In the genomic region with DNA sequence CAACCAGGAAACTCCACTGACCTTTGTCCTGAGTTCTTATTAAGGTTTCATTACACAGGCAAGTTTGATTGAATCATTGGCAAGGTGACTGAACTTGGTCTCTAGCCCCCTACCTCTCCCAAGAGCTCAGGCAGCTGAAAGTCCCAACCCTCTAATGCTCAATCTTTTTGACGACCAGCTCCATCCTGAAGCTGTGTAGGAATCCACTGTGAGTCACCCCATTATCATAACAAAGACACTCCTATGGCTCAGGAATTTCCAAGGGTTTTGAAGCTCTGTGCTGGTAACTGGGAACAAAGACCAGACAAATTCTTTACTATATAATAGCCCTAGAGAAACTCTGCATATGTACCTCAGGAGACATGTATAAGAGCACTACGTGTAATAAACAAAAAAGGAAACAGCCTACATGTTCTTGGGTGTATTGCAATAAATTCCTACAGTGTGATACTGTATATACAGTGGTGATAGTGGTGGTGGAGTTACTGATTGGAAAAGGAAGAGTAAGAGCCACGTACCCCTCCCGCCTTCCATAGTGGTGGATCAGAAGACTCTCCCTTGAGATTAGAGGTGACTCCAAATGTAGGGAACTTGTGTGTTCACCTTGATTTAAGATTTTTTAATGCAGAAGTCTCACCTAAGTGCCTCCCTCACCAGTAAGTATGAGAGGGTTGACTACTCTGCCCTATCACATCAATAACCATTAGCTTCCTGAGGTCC, we compare ENCODE assay signal across 20 cellular contexts.
DNase-seq lines count a peak whose midpoint lies in the region; ATAC-seq and TF ChIP-seq lines count a peak whose summit lies in the region.
"Had no signal": no experiment of that assay in that cellular context is flagged by ENCODE, and none has a peak within 500 bp of the region (broad histone marks: within the 10 kb centered on the region; RNA-seq: fewer than 3 reads in every experiment).

No MANE protein-coding gene starts in this region.

- no peak overlapping the region for H3K4me3 Mint-ChIP-seq in activated naive CD4-positive, alpha-beta T cell treated with anti-CD3 and anti-CD28 coated beads for 36 hours
- H3K4me3 Mint-ChIP-seq: CD4-positive, CD25-positive, alpha-beta regulatory T cell had no signal

- H3K36me3 ChIP-seq in esophagus squamous epithelium = no peaks in the 10 kb centered on the region
- H3K36me3 ChIP-seq: upper lobe of left lung had no signal

- no peak for TF ChIP-seq CTCF in esophagus squamous epithelium (IDR thresholded peaks at IDR 0.05)

- intact Hi-C loops in esophagus squamous epithelium (cut with DNase I) = no loop called here
- intact Hi-C loops in left cardiac atrium (cut with DNase I) = no loop called here
- intact Hi-C loops in activated naive CD4-positive, alpha-beta T cell treated with anti-CD3 and anti-CD28 coated beads for 36 hours (cut with micrococcal nuclease) = no loop called here

- CTCF ChIA-PET in activated naive CD4-positive, alpha-beta T cell treated with anti-CD3 and anti-CD28 coated beads for 36 hours (lab: Charles Lee) = no interaction called here

- no peaks in the 10 kb centered on the region for H3K36me3 Mint-ChIP-seq in activated naive CD4-positive, alpha-beta T cell treated with anti-CD3 and anti-CD28 coated beads for 36 hours (ENCODE audit: low read depth)
- H3K36me3 Mint-ChIP-seq: CD4-positive, CD25-positive, alpha-beta regulatory T cell had no signal

- WGBS in esophagus squamous epithelium, 2 donors = 56 to 67% methylated on average over 3 to 4 of the region's 4 CpGs

- peaks cover 2% of the 10 kb centered on the region for H3K9me3 Mint-ChIP-seq in activated naive CD4-positive, alpha-beta T cell treated with anti-CD3 and anti-CD28 coated beads for 36 hours

- H3K27me3 Mint-ChIP-seq in activated naive CD4-positive, alpha-beta T cell treated with anti-CD3 and anti-CD28 coated beads for 36 hours (ENCODE audit: low read depth) = no peaks in the 10 kb centered on the region

- H3K27me3 ChIP-seq in esophagus squamous epithelium = no peaks in the 10 kb centered on the region
- H3K27me3 ChIP-seq: upper lobe of left lung had no signal

- peaks cover 0 to 11% (median 0%) of the 10 kb centered on the region in 3 donors for H3K9me3 ChIP-seq in esophagus squamous epithelium

- ATAC-seq in GM21515 (IDR thresholded peaks at IDR 0.05; ENCODE audit: unreplicated experiment) (no peak), left cardiac atrium (no peak)
- ATAC-seq: stimulated activated naive CD8-positive, alpha-beta T cell treated with anti-CD3 and anti-CD28 coated beads, Interleukin-15, Interleukin-2, amounts not matched to agents 100 U/mL and 50 U/mL, for 24 hours had no signal

- H3K4me1 Mint-ChIP-seq in activated naive CD4-positive, alpha-beta T cell treated with anti-CD3 and anti-CD28 coated beads for 36 hours (ENCODE audit: low read depth) = peaks cover 5% of the 10 kb centered on the region
- H3K4me1 Mint-ChIP-seq: CD4-positive, CD25-positive, alpha-beta regulatory T cell had no signal

- DNase-seq in A172 (ENCODE audit: low spot score) (peak; percentile 13), HT1080 (ENCODE audit: low read depth) (peak; percentile 37), astrocyte of the hippocampus (ENCODE audit: low read depth, low spot score) (peak; percentile 92), iPS-NIHi11 (ENCODE audit: low spot score) (peak; percentile 52), esophagus squamous epithelium (lab: John Stamatoyannopoulos, UW) (no peak), left cardiac atrium (no peak)
- DNase-seq in activated naive CD4-positive, alpha-beta T cell treated with anti-CD3 and anti-CD28 coated beads for 36 hours = no peak
- DNase-seq: activated CD4-positive, CD25-positive, alpha-beta regulatory T cell; amniotic stem cell; CD4-positive, CD25-positive, alpha-beta regulatory T cell; foreskin fibroblast; mesenchymal stem cell; MM.1S; NCI-H1930; NCI-H446 treated with DMSO at 0.1 percent for 48 hours; NK-92 treated with Interleukin-12 subunit alpha and Interleukin-12 subunit beta, amount 100 ng/mL, for 24 hours; stimulated activated naive CD8-positive, alpha-beta T cell treated with anti-CD3 and anti-CD28 coated beads, Interleukin-15, Interleukin-2, amounts not matched to agents 100 U/mL and 50 U/mL, for 24 hours; upper lobe of left lung had no signal

- no peak overlapping the region for H3K4me3 ChIP-seq in esophagus squamous epithelium
- H3K4me3 ChIP-seq: upper lobe of left lung had no signal

- no peaks in the 10 kb centered on the region for H3K4me1 ChIP-seq in esophagus squamous epithelium
- H3K4me1 ChIP-seq: upper lobe of left lung had no signal

- TF ChIP-seq POLR2A in esophagus squamous epithelium (IDR thresholded peaks at IDR 0.05) = no peak

- H3K27ac ChIP-seq in esophagus squamous epithelium = no peak overlapping the region
- H3K27ac ChIP-seq: upper lobe of left lung had no signal

- H3K27ac Mint-ChIP-seq in activated naive CD4-positive, alpha-beta T cell treated with anti-CD3 and anti-CD28 coated beads for 36 hours = no peak overlapping the region
- H3K27ac Mint-ChIP-seq: activated T-helper 2 cell treated with anti-CD3 and anti-CD28 coated beads, Interferon-gamma antibody, Interleukin-2, Interleukin-4, amounts not matched to agents 10 μg/mL and 5 μg/mL and 100 μg/mL, durations not matched to agents 14 hours and 24 hours and 36 hours; CD4-positive, CD25-positive, alpha-beta regulatory T cell had no signal

Comparison
In these comparisons a context has a peak if more than half of its experiments do, and no peak if none do; other contexts are left out.
1. DNase-seq: peak in A172 (single experiment), HT1080 (single experiment), astrocyte of the hippocampus (single experiment) and iPS-NIHi11 (single experiment); none in esophagus squamous epithelium (single experiment), left cardiac atrium (single experiment) and activated naive CD4-positive, alpha-beta T cell treated with anti-CD3 and anti-CD28 coated beads for 36 hours (single experiment).